In genomic region chr1:218156602-218157001, GRCh38 we compare ENCODE assay signal across 14 cellular contexts.
A peak's percentile ranks its signal among the peaks of the same experiment; 100 is the strongest.
DNase-seq lines count a peak whose midpoint lies in the region; ATAC-seq, FAIRE-seq and TF ChIP-seq lines count a peak whose summit lies in the region.
"Had no signal": no experiment of that assay in that cellular context is flagged by ENCODE, and none has a peak within 500 bp of the region (broad histone marks: within the 10 kb centered on the region; RNA-seq: fewer than 3 reads in every experiment).

No MANE protein-coding gene starts in this region.

- H3K9me3 ChIP-seq in HepG2 (ENCODE audit: low read length), result no peaks in the 10 kb centered on the region
- H3K9me3 ChIP-seq in SK-N-SH, result no peaks in the 10 kb centered on the region
- H3K9me3 ChIP-seq: suprapubic skin had no signal

- ATAC-seq in HepG2 (peak; percentile 83), HG03378 (IDR thresholded peaks at IDR 0.05; ENCODE audit: unreplicated experiment) (no peak)
- ATAC-seq: natural killer cell treated with Interleukin-12 subunit alpha and Interleukin-12 subunit beta and Interleukin-15 and Interleukin-18, amount 100 ng/mL, for 72 hours had no signal

- no peak overlapping the region for H3K27ac ChIP-seq in HepG2 (ENCODE audit: extremely low read length, insufficient read depth, low read length)
- no peak overlapping the region for H3K27ac ChIP-seq in SK-N-SH (ENCODE audit: low read depth in 2 of 2, low read length in 1 of 2)
- H3K27ac ChIP-seq: C4-2B, skin epidermis, suprapubic skin had no signal

- POLR2A ChIA-PET in HepG2 (lab: Yijun Ruan, JAX), result no interaction called here
- POLR2A ChIA-PET in SK-N-SH (lab: Yijun Ruan, JAX), result no interaction called here

- CTCF ChIA-PET in HepG2 (lab: Yijun Ruan, JAX; ENCODE audit: low intra/inter-chr PET ratio, low total read pairs) (no interaction called here), SK-N-SH (lab: Yijun Ruan, JAX) (no interaction called here)

- no peaks in the 10 kb centered on the region for H4K20me1 ChIP-seq in HepG2 (ENCODE audit: insufficient read depth, low read length)
- H4K20me1 ChIP-seq in SK-N-SH (ENCODE audit: insufficient read depth), result no peaks in the 10 kb centered on the region

- TF ChIP-seq EP300 in HepG2 (IDR thresholded peaks at IDR 0.05; ENCODE audit: low read depth in 2 of 2, low read length in 2 of 2) (no peak), HepG2 (CRISPR knock-in tag; IDR thresholded peaks at IDR 0.05; ENCODE audit: borderline replicate concordance) (no peak), SK-N-SH (IDR thresholded peaks at IDR 0.05; ENCODE audit: borderline replicate concordance in 1 of 2, low read depth in 1 of 2, low read length in 1 of 2) (no peak)

- H3K27me3 ChIP-seq in bronchial epithelial cell (ENCODE audit: control insufficient read depth, insufficient read depth, low read length) (peaks cover 1% of the 10 kb centered on the region), HepG2 (ENCODE audit: control insufficient read depth in 1 of 2, insufficient read depth in 2 of 2, low read length in 2 of 2) (peaks cover 0 to 22% of the 10 kb centered on the region in 2 experiments; a peak in 3 of 5 replicates), SK-N-SH (ENCODE audit: insufficient read depth) (no peaks in the 10 kb centered on the region)

- H3K4me1 ChIP-seq in HepG2 (ENCODE audit: insufficient read depth, low read length) (no peaks in the 10 kb centered on the region), SK-N-SH (ENCODE audit: control insufficient read depth in 1 of 2, insufficient read depth in 2 of 2, low read depth in 1 of 2, low read length in 1 of 2) (no peaks in the 10 kb centered on the region; a peak in 1 of 4 replicates)
- H3K4me1 ChIP-seq: suprapubic skin had no signal

- TF ChIP-seq CTCF in bronchial epithelial cell (IDR thresholded peaks at IDR 0.05; ENCODE audit: insufficient read depth, low read length, severe bottlenecking) (no peak), HepG2 (CRISPR knock-in tag; IDR thresholded peaks at IDR 0.05) (peak; percentile 17; the same call in 1 of the 2 replicates), SK-N-SH (IDR thresholded peaks at IDR 0.05) (no peak)

- no peaks in the 10 kb centered on the region for H3K79me2 ChIP-seq in HepG2 (ENCODE audit: insufficient read depth, low read length)
- no peaks in the 10 kb centered on the region for H3K79me2 ChIP-seq in SK-N-SH (ENCODE audit: insufficient read depth)

- in situ Hi-C loops in HepG2 (cut with HindIII; ENCODE audit: extremely low pct_ligation_motif_present, low pct_unique_long_range_greater_than_20kb), result no loop called here

- peak; percentile 72 for DNase-seq in ELF-1 (ENCODE audit: low read depth, low spot score)
- peak; percentile 31 to 50 for DNase-seq in NCI-H1930 (lab: John Stamatoyannopoulos, UW)
- DNase-seq in bronchial epithelial cell (ENCODE audit: low read depth), result peak; percentile 20
- DNase-seq in HepG2 (ENCODE audit: low spot score), result no peak
- DNase-seq in SK-N-SH, result no peak
- no peak for DNase-seq in activated CD8-positive, alpha-beta memory T cell treated with anti-CD3 and anti-CD28 coated beads, Interleukin-2, amount 50 U/mL, for 4 hours
- no peak for DNase-seq in NCI-H1694 treated with DMSO at 0.1 percent for 48 hours (lab: John Stamatoyannopoulos, UW)
- DNase-seq: activated T-cell treated with anti-CD3 and anti-CD28 coated beads, Interleukin-2, amount 50 U/mL, for 24 hours had no signal

- H3K4me3 ChIP-seq in bronchial epithelial cell (ENCODE audit: low read depth, low read length) (no peak overlapping the region), HepG2 (replicated peaks in 1 of 3; ENCODE audit: insufficient read depth in 1 of 3, low read depth in 2 of 3, low read length in 3 of 3) (no peak overlapping the region), SK-N-SH (ENCODE audit: low read depth in 2 of 2, low read length in 1 of 2) (no peak overlapping the region)
- H3K4me3 ChIP-seq: skin epidermis, suprapubic skin had no signal

- TF ChIP-seq RAD21 in HepG2 (CRISPR knock-in tag; IDR thresholded peaks at IDR 0.05) (no peak), SK-N-SH (IDR thresholded peaks at IDR 0.05; ENCODE audit: low read length) (no peak)

- BruUV-seq in HepG2 (replicated peaks; lab: Mats Ljungman, UMichigan), result no TSS peak

- H3K9ac ChIP-seq in HepG2 (ENCODE audit: insufficient read depth, low read depth, low read length) (no peak overlapping the region), SK-N-SH (no peak overlapping the region)

- TF ChIP-seq POLR2A in HepG2 (IDR thresholded peaks at IDR 0.05; ENCODE audit: insufficient read depth in 1 of 2, low read depth in 2 of 2, low read length in 2 of 2), result no peak

- H2AFZ ChIP-seq in HepG2 (ENCODE audit: low read length), result no peak overlapping the region
- no peak overlapping the region for H2AFZ ChIP-seq in SK-N-SH (ENCODE audit: low read depth)

- WGBS in HepG2 (ENCODE audit: low lambda C conversion rate), result under 1% methylated on average over 9 of the region's 15 CpGs
- WGBS in SK-N-SH (ENCODE audit: low lambda C conversion rate), result 80% methylated on average over 15 of the region's 15 CpGs

- H3K36me3 ChIP-seq in bronchial epithelial cell (ENCODE audit: control insufficient read depth, insufficient read depth, low read length) (no peaks in the 10 kb centered on the region), HepG2 (replicated peaks in 1 of 2; ENCODE audit: control insufficient read depth in 1 of 2, insufficient read depth in 2 of 2, low read length in 2 of 2) (no peaks in the 10 kb centered on the region), SK-N-SH (replicated peaks in 1 of 2; ENCODE audit: control insufficient read depth in 1 of 2, insufficient read depth in 2 of 2, low read length in 1 of 2) (no peaks in the 10 kb centered on the region)
- H3K36me3 ChIP-seq: suprapubic skin had no signal

- no peaks in the 10 kb centered on the region for H3F3A ChIP-seq in SK-N-SH (replicated peaks; ENCODE audit: insufficient read depth)

- H3K4me2 ChIP-seq in HepG2 (ENCODE audit: low read depth, low read length) (no peak overlapping the region), SK-N-SH (no peak overlapping the region)

- no peak for FAIRE-seq in bronchial epithelial cell (lab: Jason Lieb, UNC)
- no peak for FAIRE-seq in HepG2 (lab: Jason Lieb, UNC)
- FAIRE-seq: keratinocyte had no signal

- no peaks in the 10 kb centered on the region for H3K9me2 ChIP-seq in SK-N-SH

- intact Hi-C loops in HepG2 (cut with micrococcal nuclease; ENCODE audit: unreplicated experiment), result no loop called here

TF ChIP-seq in HepG2, 621 proteins besides CTCF, POLR2A, EP300 and RAD21:
- peak; percentile 54; the same call in 1 of the 2 replicates for TF ChIP-seq CEBPB (IDR thresholded peaks at IDR 0.05; ENCODE audit: borderline replicate concordance, low read depth, low read length)
- TF ChIP-seq IRF2 (CRISPR knock-in tag; IDR thresholded peaks at IDR 0.05), result no peak
- TF ChIP-seq ZBTB38 (CRISPR knock-in tag; IDR thresholded peaks at IDR 0.05), result no peak
- no peak for TF ChIP-seq YEATS2 (CRISPR knock-in tag; IDR thresholded peaks at IDR 0.05; ENCODE audit: borderline replicate concordance)
- no peak for TF ChIP-seq MLLT10 (CRISPR knock-in tag; IDR thresholded peaks at IDR 0.05)
- TF ChIP-seq, protein P1, sequence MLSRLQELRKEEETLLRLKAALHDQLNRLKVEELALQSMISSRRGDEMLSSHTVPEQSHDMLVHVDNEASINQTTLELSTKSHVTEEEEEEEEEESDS (CRISPR knock-in tag; IDR thresholded peaks at IDR 0.05; ENCODE audit: borderline replicate concordance), result no peak
- TF ChIP-seq ZNF12 (CRISPR knock-in tag; IDR thresholded peaks at IDR 0.05), result peak; percentile 54; the same call in 1 of the 2 replicates
- peak; percentile 35 for TF ChIP-seq CEBPG (CRISPR knock-in tag; IDR thresholded peaks at IDR 0.05)

TF ChIP-seq in SK-N-SH, 30 proteins besides CTCF, POLR2A, EP300 and RAD21:
- no peak for TF ChIP-seq USF2 (IDR thresholded peaks at IDR 0.05; ENCODE audit: borderline replicate concordance, low read depth, low read length)
- TF ChIP-seq, protein P2, sequence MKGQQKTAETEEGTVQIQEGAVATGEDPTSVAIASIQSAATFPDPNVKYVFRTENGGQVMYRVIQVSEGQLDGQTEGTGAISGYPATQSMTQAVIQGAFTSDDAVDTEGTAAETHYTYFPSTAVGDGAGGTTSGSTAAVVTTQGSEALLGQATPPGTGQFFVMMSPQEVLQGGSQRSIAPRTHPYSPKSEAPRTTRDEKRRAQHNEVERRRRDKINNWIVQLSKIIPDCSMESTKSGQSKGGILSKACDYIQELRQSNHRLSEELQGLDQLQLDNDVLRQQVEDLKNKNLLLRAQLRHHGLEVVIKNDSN (IDR thresholded peaks at IDR 0.05; ENCODE audit: borderline replicate concordance, low read depth), result no peak
- no peak for TF ChIP-seq JUND (IDR thresholded peaks at IDR 0.05)
- no peak for TF ChIP-seq CHD2 (IDR thresholded peaks at IDR 0.05; ENCODE audit: low read length, partially characterized antibody)
- TF ChIP-seq ELF1 (IDR thresholded peaks at IDR 0.05), result no peak

Comparison
In these comparisons a context has a peak if more than half of its experiments do, and no peak if none do; other contexts are left out.
1. DNase-seq: peak in ELF-1 (single experiment), NCI-H1930 (2 of 2) and bronchial epithelial cell (single experiment); none in HepG2 (single experiment), SK-N-SH (single experiment), activated CD8-positive, alpha-beta memory T cell treated with anti-CD3 and anti-CD28 coated beads, Interleukin-2, amount 50 U/mL, for 4 hours (single experiment) and NCI-H1694 treated with DMSO at 0.1 percent for 48 hours (single experiment).